In genomic region chr1:107076846-107077245, GRCh38 we compare ENCODE assay signal across 14 cellular contexts. TPM values are rescaled to one million over a fixed set of nuclear protein-coding genes. Genes with fewer than 3 reads are reported as not detected.
DNase-seq lines count a peak whose midpoint lies in the region; ATAC-seq, FAIRE-seq and TF ChIP-seq lines count a peak whose summit lies in the region.
"Had no signal": no experiment of that assay in that cellular context is flagged by ENCODE, and none has a peak within 500 bp of the region (broad histone marks: within the 10 kb centered on the region; RNA-seq: fewer than 3 reads in every experiment).

No MANE protein-coding gene starts in this region.

- H3K36me3 ChIP-seq in PC-3 (ENCODE audit: low read depth, low read length) (no peaks in the 10 kb centered on the region), smooth muscle cell (ENCODE audit: low read depth) (no peaks in the 10 kb centered on the region), heart right ventricle (no peaks in the 10 kb centered on the region), sigmoid colon (no peaks in the 10 kb centered on the region)
- H3K36me3 ChIP-seq: vagina had no signal

- CTCF ChIA-PET in PC-3 (lab: Charles Lee), result interaction anchor here (0.6 kb wide), 1 partner anchor 614 kb away, joined by 4 read pairs; no protein-coding TSS in a partner anchor

- H3K79me2 ChIP-seq in PC-3 (ENCODE audit: low read length), result no peaks in the 10 kb centered on the region
- no peaks in the 10 kb centered on the region for H3K79me2 ChIP-seq in smooth muscle cell (ENCODE audit: low read depth)

- H3K4me2 ChIP-seq in PC-3 (ENCODE audit: low read length) (peak overlapping the region; percentile 34), smooth muscle cell (no peak overlapping the region)
- H3K4me2 ChIP-seq: KMS-11 had no signal

- no TSS peak for BruUV-seq in PC-3 (replicated peaks; lab: Mats Ljungman, UMichigan)

- TF ChIP-seq CTCF in PC-3 (conservative IDR thresholded peaks at IDR 0.05; ENCODE audit: low read depth, low read length) (no peak), epithelial cell of proximal tubule (conservative IDR thresholded peaks at IDR 0.05; ENCODE audit: low read depth, low read length) (no peak), smooth muscle cell (IDR thresholded peaks at IDR 0.05; ENCODE audit: borderline replicate concordance, insufficient read depth, poor library complexity, severe bottlenecking) (no peak), heart right ventricle (IDR thresholded peaks at IDR 0.05) (no peak), sigmoid colon (IDR thresholded peaks at IDR 0.05) (no peak)

- H3F3A ChIP-seq in PC-3 (ENCODE audit: low read length, unreplicated experiment) (no peaks in the 10 kb centered on the region), smooth muscle cell (ENCODE audit: low read depth) (no peaks in the 10 kb centered on the region)

- H3K4me3 ChIP-seq in PC-3 (ENCODE audit: low read length) (no peak overlapping the region), epithelial cell of proximal tubule (ENCODE audit: low read depth, low read length) (no peak overlapping the region), smooth muscle cell (no peak overlapping the region), heart right ventricle (no peak overlapping the region), sigmoid colon (no peak overlapping the region)
- H3K4me3 ChIP-seq: vagina had no signal

- H3K27ac ChIP-seq in PC-3 (ENCODE audit: low read length), result peak overlapping the region; percentile 84
- H3K27ac ChIP-seq in smooth muscle cell (ENCODE audit: low read depth), result peak overlapping the region; percentile 45
- H3K27ac ChIP-seq in heart right ventricle, result no peak overlapping the region
- H3K27ac ChIP-seq in sigmoid colon, result no peak overlapping the region
- H3K27ac ChIP-seq: KMS-11, vagina had no signal

- TF ChIP-seq POLR2A in H54 (IDR thresholded peaks at IDR 0.05; ENCODE audit: low read depth, low read length) (no peak), sigmoid colon (IDR thresholded peaks at IDR 0.05) (no peak)

- H3K27me3 ChIP-seq in PC-3 (ENCODE audit: low read length) (no peaks in the 10 kb centered on the region), smooth muscle cell (ENCODE audit: low read depth) (no peaks in the 10 kb centered on the region), heart right ventricle (no peaks in the 10 kb centered on the region), sigmoid colon (no peaks in the 10 kb centered on the region)
- H3K27me3 ChIP-seq: vagina had no signal

- DNase-seq in H54 (ENCODE audit: insufficient read length, low spot score) (peak; percentile 43), PC-3 (peak; percentile 97), epithelial cell of proximal tubule (ENCODE audit: low read depth) (peak; percentile 91), smooth muscle cell (lab: John Stamatoyannopoulos, UW; ENCODE audit: unreplicated experiment) (no peak), heart right ventricle (no peak), sigmoid colon (no peak)
- DNase-seq: activated CD4-positive, alpha-beta memory T cell treated with anti-CD3 and anti-CD28 coated beads for 36 hours; activated naive CD4-positive, alpha-beta T cell treated with anti-CD3 and anti-CD28 coated beads, Interleukin-2, amount 10 ng/mL, durations not matched to agents 7 days and 5 days; DMS79; NCI-H510A treated with DMSO at 0.1 percent for 48 hours; T-cell had no signal

- H3K9me3 ChIP-seq in PC-3 (ENCODE audit: low read length) (no peaks in the 10 kb centered on the region), smooth muscle cell (replicated peaks; ENCODE audit: low read depth) (no peaks in the 10 kb centered on the region), heart right ventricle (no peaks in the 10 kb centered on the region), sigmoid colon (no peaks in the 10 kb centered on the region)
- H3K9me3 ChIP-seq: vagina had no signal

- peak; percentile 100 for FAIRE-seq in H54 (lab: Jason Lieb, UNC)

- ATAC-seq in PC-3, result peak; percentile 99
- no peak for ATAC-seq in heart right ventricle
- no peak for ATAC-seq in HG03469 (IDR thresholded peaks at IDR 0.05; ENCODE audit: unreplicated experiment)
- ATAC-seq: T-cell had no signal

- 0 out of 2 replicates have a peak overlapping the region, but pooled peaks have one; percentile 3 for H2AFZ ChIP-seq in PC-3 (ENCODE audit: low read length)
- no peak overlapping the region for H2AFZ ChIP-seq in smooth muscle cell (ENCODE audit: low read depth)

- no peak for TF ChIP-seq EP300 in sigmoid colon (IDR thresholded peaks at IDR 0.05)

- H4K20me1 ChIP-seq in PC-3 (ENCODE audit: low read length) (no peaks in the 10 kb centered on the region), smooth muscle cell (ENCODE audit: low read depth) (no peaks in the 10 kb centered on the region)

- intact Hi-C loops in PC-3 (cut with micrococcal nuclease) (loop anchor here (2.0 kb wide), 1 partner anchor 64 kb away; the partner anchor contains the start of gene NTNG1), heart right ventricle (cut with DNase I) (no loop called here), sigmoid colon (cut with DNase I) (no loop called here)

- H3K4me1 ChIP-seq in PC-3 (ENCODE audit: insufficient read depth, low read length) (peaks cover 20% of the 10 kb centered on the region), smooth muscle cell (ENCODE audit: low read depth) (no peaks in the 10 kb centered on the region), heart right ventricle (no peaks in the 10 kb centered on the region), sigmoid colon (no peaks in the 10 kb centered on the region)
- H3K4me1 ChIP-seq: vagina had no signal

- 61% methylated on average over 5 of the region's 5 CpGs for WGBS in smooth muscle cell (ENCODE audit: low lambda C conversion rate)
- WGBS in heart right ventricle, 2 donors, result 72 to 80% methylated on average over 5 of the region's 5 CpGs
- 76 to 80% methylated on average over 5 of the region's 5 CpGs for WGBS in sigmoid colon, 2 donors

- no peaks in the 10 kb centered on the region for H3K9me2 ChIP-seq in PC-3 (replicated peaks; ENCODE audit: low read length)

- POLR2A ChIA-PET in PC-3 (lab: Charles Lee; ENCODE audit: unreplicated experiment), result interaction anchor here (0.7 kb wide), 1 partner anchor 20 kb away, joined by 4 read pairs; no protein-coding TSS in a partner anchor

- H3K9ac ChIP-seq in PC-3 (ENCODE audit: low read length) (peak overlapping the region; percentile 40), smooth muscle cell (ENCODE audit: low read depth) (no peak overlapping the region)
- H3K9ac ChIP-seq: KMS-11 had no signal

RNA-seq across cellular contexts. Expression of gene PRMT6, which starts 20.4 kb away (rescaled TPM):
- total RNA-seq in PC-3 (2014; rRNA removed) (20.5 and 20.7 TPM in 2 replicates), epithelial cell of proximal tubule (25.0 and 34.9 TPM in 2 replicates), smooth muscle cell (4.1 and 6.2 TPM in 2 replicates), heart right ventricle (1 to 10 TPM; 2.3 to 5.5 (median 4.0) TPM), sigmoid colon (10 to 100 TPM in 3 of 4 donors, 1 to 10 TPM in 1; 6.1 to 15.6 (median 11.9) TPM)
- polyA plus RNA-seq in smooth muscle cell (7.3 TPM in 2 replicates), heart right ventricle (1 to 10 TPM; 3.0 to 5.7 TPM), sigmoid colon (10 to 100 TPM; 12.6 to 14.1 (median 13.4) TPM)

Comparison
In these comparisons a context has a peak if more than half of its experiments do, and no peak if none do; other contexts are left out.
1. DNase-seq: peak in H54 (single experiment), PC-3 (single experiment) and epithelial cell of proximal tubule (single experiment); none in smooth muscle cell (single experiment), heart right ventricle (0 of 2) and sigmoid colon (single experiment).
2. H3K27ac ChIP-seq: peak in PC-3 (single experiment) and smooth muscle cell (single experiment); none in heart right ventricle (0 of 10) and sigmoid colon (0 of 4).